ENCODE assay signal across 9 cellular contexts in the genomic region with DNA sequence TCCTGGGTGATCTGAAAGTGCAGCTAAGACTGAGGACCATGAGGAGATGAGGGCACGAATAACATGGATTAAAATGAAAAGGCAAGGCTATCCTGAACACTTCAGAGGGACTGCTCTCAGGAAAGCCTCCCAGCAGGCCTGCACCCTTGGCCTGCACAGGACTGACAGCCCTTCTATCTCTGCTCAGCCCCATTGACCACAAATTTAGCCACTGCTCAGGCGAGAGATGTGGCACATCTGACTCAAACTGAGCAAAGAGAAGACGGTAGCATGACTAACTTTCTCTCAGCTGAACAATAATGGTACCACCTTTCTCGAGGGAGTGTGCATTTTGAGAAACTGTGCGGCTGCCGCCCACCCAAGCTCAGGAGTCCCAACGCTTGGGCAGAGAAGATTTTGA.
A peak's percentile ranks its signal among the peaks of the same experiment; 100 is the strongest.
DNase-seq lines count a peak whose midpoint lies in the region; ATAC-seq and TF ChIP-seq lines count a peak whose summit lies in the region.
"Had no signal": no experiment of that assay in that cellular context is flagged by ENCODE, and none has a peak within 500 bp of the region (broad histone marks: within the 10 kb centered on the region; RNA-seq: fewer than 3 reads in every experiment).

No MANE protein-coding gene starts in this region.

- H3K9me3 Mint-ChIP-seq in activated T-helper 1 cell treated with anti-CD3 and anti-CD28 coated beads, Interleukin-12 subunit alpha, Interleukin-12 subunit beta, Interleukin-2, Interleukin-4 antibody, amounts not matched to agents 30 ng/mL and 10 ng/mL and 1 ng/mL, durations not matched to agents 14 hours and 24 hours and 36 hours, result peaks cover 23% of the 10 kb centered on the region
- H3K9me3 Mint-ChIP-seq in progenitor cell of endocrine pancreas (ENCODE audit: low read depth), result peaks cover 9% of the 10 kb centered on the region

- H3K36me3 Mint-ChIP-seq in activated T-helper 1 cell treated with anti-CD3 and anti-CD28 coated beads, Interleukin-12 subunit alpha, Interleukin-12 subunit beta, Interleukin-2, Interleukin-4 antibody, amounts not matched to agents 30 ng/mL and 10 ng/mL and 1 ng/mL, durations not matched to agents 14 hours and 24 hours and 36 hours (ENCODE audit: low read depth), result peaks cover 5% of the 10 kb centered on the region
- no peaks in the 10 kb centered on the region for H3K36me3 Mint-ChIP-seq in progenitor cell of endocrine pancreas (ENCODE audit: insufficient read depth)

- H3K27ac Mint-ChIP-seq in activated T-helper 1 cell treated with anti-CD3 and anti-CD28 coated beads, Interleukin-12 subunit alpha, Interleukin-12 subunit beta, Interleukin-2, Interleukin-4 antibody, amounts not matched to agents 30 ng/mL and 10 ng/mL and 1 ng/mL, durations not matched to agents 14 hours and 24 hours and 36 hours, result peak overlapping the region; percentile 53
- no peak overlapping the region for H3K27ac Mint-ChIP-seq in progenitor cell of endocrine pancreas

- intact Hi-C loops in activated T-helper 1 cell treated with anti-CD3 and anti-CD28 coated beads, Interleukin-12 subunit alpha, Interleukin-12 subunit beta, Interleukin-2, Interleukin-4 antibody, amounts not matched to agents 30 ng/mL and 10 ng/mL and 1 ng/mL, durations not matched to agents 14 hours and 24 hours and 36 hours (cut with micrococcal nuclease), result loop anchor here (1.0 to 10.0 kb wide), 7 partner anchors 20 to 1589 kb away; partner anchors contain the start of gene SAMD5

- peaks cover 47% of the 10 kb centered on the region for H3K4me1 Mint-ChIP-seq in activated T-helper 1 cell treated with anti-CD3 and anti-CD28 coated beads, Interleukin-12 subunit alpha, Interleukin-12 subunit beta, Interleukin-2, Interleukin-4 antibody, amounts not matched to agents 30 ng/mL and 10 ng/mL and 1 ng/mL, durations not matched to agents 14 hours and 24 hours and 36 hours (ENCODE audit: low read depth)
- H3K4me1 Mint-ChIP-seq in progenitor cell of endocrine pancreas (ENCODE audit: low read depth), result peaks cover 5% of the 10 kb centered on the region

- no peak for DNase-seq in activated T-helper 1 cell treated with anti-CD3 and anti-CD28 coated beads, Interleukin-12 subunit alpha, Interleukin-12 subunit beta, Interleukin-2, Interleukin-4 antibody, amounts not matched to agents 30 ng/mL and 10 ng/mL and 1 ng/mL, durations not matched to agents 14 hours and 24 hours and 36 hours (ENCODE audit: low spot score)
- DNase-seq in NCI-H446 (lab: John Stamatoyannopoulos, UW) (no peak), NCI-H345 treated with DMSO at 0.1 percent for 48 hours (lab: John Stamatoyannopoulos, UW; ENCODE audit: unreplicated experiment) (no peak), progenitor cell of endocrine pancreas (ENCODE audit: low spot score, unreplicated experiment) (no peak)
- DNase-seq: MM.1S, NCI-H774 had no signal

- ATAC-seq in GM18520 (IDR thresholded peaks at IDR 0.05; ENCODE audit: unreplicated experiment) (peak; percentile 55), GM19463 (IDR thresholded peaks at IDR 0.05; ENCODE audit: unreplicated experiment) (peak; percentile 63), HG02981 (IDR thresholded peaks at IDR 0.05; ENCODE audit: unreplicated experiment) (peak; percentile 35)

- H3K27me3 Mint-ChIP-seq in activated T-helper 1 cell treated with anti-CD3 and anti-CD28 coated beads, Interleukin-12 subunit alpha, Interleukin-12 subunit beta, Interleukin-2, Interleukin-4 antibody, amounts not matched to agents 30 ng/mL and 10 ng/mL and 1 ng/mL, durations not matched to agents 14 hours and 24 hours and 36 hours (ENCODE audit: insufficient read depth), result peaks cover 3% of the 10 kb centered on the region
- no peaks in the 10 kb centered on the region for H3K27me3 Mint-ChIP-seq in progenitor cell of endocrine pancreas

- no peak for TF ChIP-seq CTCF in progenitor cell of endocrine pancreas (IDR thresholded peaks at IDR 0.05; ENCODE audit: unreplicated experiment)

- H3K4me3 Mint-ChIP-seq in activated T-helper 1 cell treated with anti-CD3 and anti-CD28 coated beads, Interleukin-12 subunit alpha, Interleukin-12 subunit beta, Interleukin-2, Interleukin-4 antibody, amounts not matched to agents 30 ng/mL and 10 ng/mL and 1 ng/mL, durations not matched to agents 14 hours and 24 hours and 36 hours, result peak overlapping the region; percentile 34
- no peak overlapping the region for H3K4me3 Mint-ChIP-seq in progenitor cell of endocrine pancreas (ENCODE audit: low read depth)
